In genomic region chr2:74602553-74603281, GRCh38 we compare ENCODE assay signal across 1 cellular context.
TF ChIP-seq lines count a peak whose summit lies in the region.

No MANE protein-coding gene starts in this region.

TF ChIP-seq in HepG2, 621 proteins besides CTCF, POLR2A, EP300 and RAD21:
- TF ChIP-seq LRRFIP1 (CRISPR knock-in tag; conservative IDR thresholded peaks at IDR 0.05) (no peak), JARID2 (CRISPR knock-in tag; IDR thresholded peaks at IDR 0.05; ENCODE audit: insufficient replicate concordance) (no peak), NR2F6 (IDR thresholded peaks at IDR 0.05) (no peak), NR2F6 (CRISPR knock-in tag; IDR thresholded peaks at IDR 0.05) (no peak), YEATS2 (CRISPR knock-in tag; IDR thresholded peaks at IDR 0.05; ENCODE audit: borderline replicate concordance) (no peak), ATF2 (CRISPR knock-in tag; IDR thresholded peaks at IDR 0.05) (no peak)
